Comparison of ENCODE assay signal across 2 cellular contexts in the genomic region with DNA sequence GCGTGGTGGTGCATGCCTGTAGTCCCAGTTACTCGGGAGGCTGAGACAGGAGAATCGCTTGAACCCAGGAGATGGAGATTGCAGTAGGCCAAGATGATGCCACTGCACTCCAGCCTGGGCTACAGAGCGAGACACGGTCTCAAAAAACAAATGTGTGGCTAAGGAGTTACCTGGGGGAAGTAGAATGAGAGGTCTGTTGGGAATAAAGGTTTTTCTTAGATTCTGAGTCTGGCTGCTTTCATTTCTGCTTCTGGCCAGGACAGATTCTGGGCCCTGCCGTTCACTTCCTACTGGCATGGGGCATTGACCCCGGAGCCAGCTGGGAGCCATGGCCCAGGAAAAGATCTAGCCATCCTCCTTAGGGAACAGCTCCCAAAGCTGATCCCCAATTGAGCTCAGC.
TF ChIP-seq lines count a peak whose summit lies in the region.

No MANE protein-coding gene starts in this region.

TF ChIP-seq in HEK293, 187 proteins besides CTCF, POLR2A, EP300 and RAD21:
- no peak for TF ChIP-seq HOXA7 (CRISPR knock-in tag; IDR thresholded peaks at IDR 0.05; ENCODE audit: borderline replicate concordance)
- TF ChIP-seq MZF1 (tag by site-specific recombination; IDR thresholded peaks at IDR 0.05; ENCODE audit: borderline replicate concordance): 0 out of 2 replicates have a peak, but pooled peaks have one; percentile 20
- TF ChIP-seq, protein P1, sequence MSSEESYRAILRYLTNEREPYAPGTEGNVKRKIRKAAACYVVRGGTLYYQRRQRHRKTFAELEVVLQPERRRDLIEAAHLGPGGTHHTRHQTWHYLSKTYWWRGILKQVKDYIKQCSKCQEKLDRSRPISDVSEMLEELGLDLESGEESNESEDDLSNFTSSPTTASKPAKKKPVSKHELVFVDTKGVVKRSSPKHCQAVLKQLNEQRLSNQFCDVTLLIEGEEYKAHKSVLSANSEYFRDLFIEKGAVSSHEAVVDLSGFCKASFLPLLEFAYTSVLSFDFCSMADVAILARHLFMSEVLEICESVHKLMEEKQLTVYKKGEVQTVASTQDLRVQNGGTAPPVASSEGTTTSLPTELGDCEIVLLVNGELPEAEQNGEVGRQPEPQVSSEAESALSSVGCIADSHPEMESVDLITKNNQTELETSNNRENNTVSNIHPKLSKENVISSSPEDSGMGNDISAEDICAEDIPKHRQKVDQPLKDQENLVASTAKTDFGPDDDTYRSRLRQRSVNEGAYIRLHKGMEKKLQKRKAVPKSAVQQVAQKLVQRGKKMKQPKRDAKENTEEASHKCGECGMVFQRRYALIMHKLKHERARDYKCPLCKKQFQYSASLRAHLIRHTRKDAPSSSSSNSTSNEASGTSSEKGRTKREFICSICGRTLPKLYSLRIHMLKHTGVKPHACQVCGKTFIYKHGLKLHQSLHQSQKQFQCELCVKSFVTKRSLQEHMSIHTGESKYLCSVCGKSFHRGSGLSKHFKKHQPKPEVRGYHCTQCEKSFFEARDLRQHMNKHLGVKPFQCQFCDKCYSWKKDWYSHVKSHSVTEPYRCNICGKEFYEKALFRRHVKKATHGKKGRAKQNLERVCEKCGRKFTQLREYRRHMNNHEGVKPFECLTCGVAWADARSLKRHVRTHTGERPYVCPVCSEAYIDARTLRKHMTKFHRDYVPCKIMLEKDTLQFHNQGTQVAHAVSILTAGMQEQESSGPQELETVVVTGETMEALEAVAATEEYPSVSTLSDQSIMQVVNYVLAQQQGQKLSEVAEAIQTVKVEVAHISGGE (tag by site-specific recombination; conservative IDR thresholded peaks at IDR 0.05; ENCODE audit: low read depth): no peak
- TF ChIP-seq RBAK (tag by site-specific recombination; IDR thresholded peaks at IDR 0.05): no peak

TF ChIP-seq in GM12878, 131 proteins besides CTCF, POLR2A, EP300 and RAD21:
- 0 out of 2 replicates have a peak, but pooled peaks have one; percentile 26 for TF ChIP-seq IKZF1 (conservative IDR thresholded peaks at IDR 0.05)
- TF ChIP-seq FOXK2 (IDR thresholded peaks at IDR 0.05): no peak
